ENCODE assay signal across 8 cellular contexts in the genomic region with DNA sequence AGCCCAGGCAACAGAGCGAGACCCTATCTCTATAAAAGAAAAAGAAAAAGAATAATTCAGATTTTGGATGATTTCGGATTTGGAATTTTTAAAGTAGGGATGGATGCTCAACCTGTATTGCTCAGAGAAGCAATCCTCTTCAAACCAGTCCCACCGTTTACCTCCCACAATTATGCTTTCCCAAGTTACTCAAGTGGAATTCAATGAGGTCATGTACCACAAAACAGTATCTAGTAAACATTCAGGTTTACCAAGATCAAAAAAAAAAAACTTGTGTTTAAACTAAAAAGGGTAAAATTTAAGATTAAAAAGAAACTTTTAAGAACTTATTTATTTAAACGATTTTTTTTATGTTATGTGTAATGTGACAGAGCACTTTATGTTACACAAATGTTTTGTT. TPM values are rescaled to one million over a fixed set of nuclear protein-coding genes. Genes with fewer than 3 reads are reported as not detected.
DNase-seq lines count a peak whose midpoint lies in the region; ATAC-seq and TF ChIP-seq lines count a peak whose summit lies in the region.

No MANE protein-coding gene starts in this region.

- H3K27me3 Mint-ChIP-seq in activated naive CD8-positive, alpha-beta T cell treated with anti-CD3 and anti-CD28 coated beads, Interleukin-2, amount 50 U/mL, for 24 hours, result no peaks in the 10 kb centered on the region

- DNase-seq in ACHN, result peak; percentile 43
- no peak for DNase-seq in GM06990 (ENCODE audit: extremely low read depth, insufficient read length)
- no peak for DNase-seq in activated naive CD8-positive, alpha-beta T cell treated with anti-CD3 and anti-CD28 coated beads, Interleukin-2, amount 50 U/mL, for 24 hours
- peak; percentile 55 for DNase-seq in kidney tubule cell (ENCODE audit: low spot score)
- no peak for DNase-seq in posterior cingulate gyrus
- DNase-seq in NCI-H774 (lab: John Stamatoyannopoulos, UW), result no peak
- no peak for DNase-seq in NCI-H2171 treated with DMSO at 0.1 percent for 48 hours (lab: John Stamatoyannopoulos, UW)
- no peak for DNase-seq in G401 (ENCODE audit: low spot score)

- peak overlapping the region; percentile 99 for H3K4me3 Mint-ChIP-seq in activated naive CD8-positive, alpha-beta T cell treated with anti-CD3 and anti-CD28 coated beads, Interleukin-2, amount 50 U/mL, for 24 hours

- no peak for TF ChIP-seq CTCF in GM06990 (IDR thresholded peaks at IDR 0.05; ENCODE audit: insufficient read depth, low read length, poor library complexity, severe bottlenecking)

- peak overlapping the region; percentile 90 for H3K4me3 ChIP-seq in GM06990 (replicated peaks; ENCODE audit: low read depth, low read length)

- ATAC-seq in activated naive CD8-positive, alpha-beta T cell treated with anti-CD3 and anti-CD28 coated beads, Interleukin-2, amount 50 U/mL, for 24 hours, result no peak

- in situ Hi-C loops in ACHN (cut with HindIII; ENCODE audit: low pct_ligation_motif_present, low pct_unique_long_range_greater_than_20kb, low sequenced_read_pairs), result no loop called here
- in situ Hi-C loops in G401 (cut with HindIII; ENCODE audit: low sequenced_read_pairs), result no loop called here

- peaks cover 32% of the 10 kb centered on the region for H3K36me3 Mint-ChIP-seq in activated naive CD8-positive, alpha-beta T cell treated with anti-CD3 and anti-CD28 coated beads, Interleukin-2, amount 50 U/mL, for 24 hours (ENCODE audit: low read depth)

- peaks cover 10% of the 10 kb centered on the region for H3K36me3 ChIP-seq in GM06990 (ENCODE audit: control insufficient read depth, insufficient read depth, low read length)

- H3K4me1 Mint-ChIP-seq in activated naive CD8-positive, alpha-beta T cell treated with anti-CD3 and anti-CD28 coated beads, Interleukin-2, amount 50 U/mL, for 24 hours, result peaks cover 43% of the 10 kb centered on the region

- H3K9me3 Mint-ChIP-seq in activated naive CD8-positive, alpha-beta T cell treated with anti-CD3 and anti-CD28 coated beads, Interleukin-2, amount 50 U/mL, for 24 hours, result no peaks in the 10 kb centered on the region

- H3K27ac Mint-ChIP-seq in activated naive CD8-positive, alpha-beta T cell treated with anti-CD3 and anti-CD28 coated beads, Interleukin-2, amount 50 U/mL, for 24 hours, result peak overlapping the region; percentile 18

- H3K27me3 ChIP-seq in GM06990 (replicated peaks; ENCODE audit: control insufficient read depth, insufficient read depth, low read length), result no peaks in the 10 kb centered on the region

- intact Hi-C loops in posterior cingulate gyrus (cut with DNase I), result no loop called here

RNA-seq across cellular contexts. Expression of a gene that starts 2.5 kb away (rescaled TPM):
- total RNA-seq in G401 (2014; rRNA removed; shearing (Covaris generic)), result 18.6 and 23.0 TPM in 2 replicates

RNA-seq across cellular contexts. Expression of a gene that starts 14.8 kb away (rescaled TPM):
- 16.9 and 24.5 TPM in 2 replicates for total RNA-seq in G401 (2014; rRNA removed; shearing (Covaris generic))

Comparison
In these comparisons a context has a peak if more than half of its experiments do, and no peak if none do; other contexts are left out.
1. DNase-seq: peak in ACHN (single experiment) and kidney tubule cell (single experiment); none in GM06990 (single experiment), activated naive CD8-positive, alpha-beta T cell treated with anti-CD3 and anti-CD28 coated beads, Interleukin-2, amount 50 U/mL, for 24 hours (single experiment), posterior cingulate gyrus (0 of 10), NCI-H774 (single experiment), NCI-H2171 treated with DMSO at 0.1 percent for 48 hours (single experiment) and G401 (single experiment).